Comparison of ENCODE assay signal across 8 cellular contexts in the genomic region with DNA sequence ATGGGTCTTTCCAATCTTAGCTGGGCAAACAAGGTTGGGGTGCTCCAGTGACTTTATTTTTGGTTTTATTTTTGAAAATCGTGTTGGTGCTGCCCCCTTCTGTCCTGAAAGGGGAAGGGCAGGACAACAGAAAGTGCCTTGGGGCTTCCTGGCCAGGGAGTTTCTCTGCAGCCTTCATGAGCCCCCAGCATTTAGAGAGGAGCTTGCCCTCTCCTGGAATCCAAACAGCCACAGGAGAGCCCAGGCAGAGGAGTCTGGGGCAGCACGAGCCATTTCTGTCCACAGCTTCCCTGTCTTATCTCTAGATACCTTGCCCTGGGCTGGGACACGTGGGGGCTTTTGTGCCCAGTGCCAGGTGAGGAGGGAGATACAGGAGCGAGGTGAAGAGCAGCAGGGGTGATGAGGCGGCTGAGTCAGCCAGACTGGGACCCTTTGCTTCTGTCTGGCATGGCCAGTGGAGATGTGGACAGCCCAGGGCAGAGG. TPM values are rescaled to one million over a fixed set of nuclear protein-coding genes. Genes with fewer than 3 reads are reported as not detected.
DNase-seq lines count a peak whose midpoint lies in the region; ATAC-seq and TF ChIP-seq lines count a peak whose summit lies in the region.

No MANE protein-coding gene starts in this region.

- dilution Hi-C loops in IMR-90 (cut with HindIII; ENCODE audit: low sequenced_read_pairs, unreplicated experiment): no loop called here

- no peak overlapping the region for H3K4me3 Mint-ChIP-seq in chondrocyte (ENCODE audit: unreplicated experiment)
- no peak overlapping the region for H3K4me3 Mint-ChIP-seq in memory B cell

- H3K4me3 ChIP-seq in DOHH2 (ENCODE audit: low read length) (no peak overlapping the region), IMR-90 (ENCODE audit: insufficient read depth, low read depth, low read length) (no peak overlapping the region), vagina (no peak overlapping the region)

- intact Hi-C loops in IMR-90 (cut with micrococcal nuclease): loop anchor here (1.0 to 5.0 kb wide), 5 partner anchors 31 to 241 kb away; a partner anchor contains a TSS
- intact Hi-C loops in vagina (cut with DNase I): loop anchor here (5.0 kb wide), 1 partner anchor 166 kb away; no protein-coding TSS in a partner anchor

- no peak overlapping the region for H3K23ac ChIP-seq in IMR-90 (ENCODE audit: low read depth, low read length)

- H3K18ac ChIP-seq in IMR-90 (ENCODE audit: low read depth, low read length): no peak overlapping the region

- no CpG with 5 or more reads among the region's 5 CpGs for WGBS in IMR-90 (ENCODE audit: extremely low coverage in 2 of 2, insufficient read length in 1 of 2), 2 experiments

- no peaks in the 10 kb centered on the region for H3K79me2 ChIP-seq in DOHH2 (ENCODE audit: control insufficient read depth, low read length)

- H3K27ac ChIP-seq in DOHH2 (ENCODE audit: low read depth, low read length) (no peak overlapping the region), IMR-90 (ENCODE audit: insufficient read depth, low read length) (no peak overlapping the region), vagina (peak overlapping the region; percentile 3)

- no peaks in the 10 kb centered on the region; the same call in 1 of the 2 replicates for H4K20me1 ChIP-seq in DOHH2 (ENCODE audit: control insufficient read depth, insufficient read depth, low read depth, low read length)
- no peaks in the 10 kb centered on the region for H4K20me1 ChIP-seq in IMR-90 (ENCODE audit: insufficient read depth, low read length)

- H3K56ac ChIP-seq in IMR-90 (ENCODE audit: extremely low read depth, insufficient read depth, low read length): no peak overlapping the region

- BruUV-seq in IMR-90 (replicated peaks; lab: Mats Ljungman, UMichigan): no TSS peak

- peaks cover 10% of the 10 kb centered on the region for H3K4me1 Mint-ChIP-seq in chondrocyte (ENCODE audit: low read depth)
- peaks cover 21% of the 10 kb centered on the region for H3K4me1 Mint-ChIP-seq in memory B cell

- H3K4ac ChIP-seq in IMR-90 (ENCODE audit: low read depth, low read length): no peak overlapping the region

- H3K36me3 Mint-ChIP-seq in chondrocyte (ENCODE audit: low read depth) (peaks cover 2% of the 10 kb centered on the region), memory B cell (peaks cover 14% of the 10 kb centered on the region)

- H3K4me1 ChIP-seq in DOHH2 (ENCODE audit: control insufficient read depth, low read length) (peaks cover 6% of the 10 kb centered on the region), IMR-90 (ENCODE audit: control insufficient read depth, insufficient read depth, low read length) (peaks cover 5% of the 10 kb centered on the region; the same call in 1 of the 2 replicates), vagina (peaks cover 14% of the 10 kb centered on the region)

- H3F3A ChIP-seq in DOHH2 (ENCODE audit: control insufficient read depth, insufficient read depth): no peaks in the 10 kb centered on the region

- H3K27me3 Mint-ChIP-seq in chondrocyte (ENCODE audit: low read depth): peaks cover 6% of the 10 kb centered on the region
- H3K27me3 Mint-ChIP-seq in memory B cell: no peaks in the 10 kb centered on the region

- no peak overlapping the region for H2BK5ac ChIP-seq in IMR-90 (ENCODE audit: low read depth, low read length, poor library complexity, severe bottlenecking)

- POLR2A ChIA-PET in IMR-90 (lab: Charles Lee; ENCODE audit: unreplicated experiment): interaction anchor here (0.9 to 1.1 kb wide), 2 partner anchors 52 to 199 kb away, joined by 3 to 4 read pairs; a partner anchor contains a TSS

- peak; percentile 80 for TF ChIP-seq CTCF in DOHH2 (IDR thresholded peaks at IDR 0.05; ENCODE audit: low read depth, low read length, poor library complexity, severe bottlenecking)
- peak; percentile 78 for TF ChIP-seq CTCF in IMR-90 (conservative IDR thresholded peaks at IDR 0.05; ENCODE audit: low read depth, low read length)
- TF ChIP-seq CTCF in chondrocyte (IDR thresholded peaks at IDR 0.05): peak; percentile 94
- peak; percentile 61 to 88 (median 80) for TF ChIP-seq CTCF in vagina (IDR thresholded peaks at IDR 0.05)

- TF ChIP-seq POLR2A in IMR-90 (IDR thresholded peaks at IDR 0.05; ENCODE audit: low read depth, low read length): no peak
- no peak for TF ChIP-seq POLR2A in vagina (IDR thresholded peaks at IDR 0.05)

- CTCF ChIA-PET in IMR-90 (lab: Yijun Ruan, JAX): interaction anchor here (0.6 to 1.8 kb wide), 8 partner anchors 9 to 459 kb away, joined by 3 to 9 read pairs (median 4); a partner anchor contains a TSS

- no peak overlapping the region for H2AFZ ChIP-seq in IMR-90 (replicated peaks; ENCODE audit: low read length, poor library complexity)

- ATAC-seq in IMR-90 (ENCODE audit: low read depth): peak; percentile 53
- peak; percentile 34 for ATAC-seq in memory B cell (ENCODE audit: low read depth)
- ATAC-seq in GM21576 (IDR thresholded peaks at IDR 0.05; ENCODE audit: unreplicated experiment): no peak
- no peak for ATAC-seq in HG03457 (IDR thresholded peaks at IDR 0.05; ENCODE audit: unreplicated experiment)

- H2BK15ac ChIP-seq in IMR-90 (ENCODE audit: low read depth, low read length): no peak overlapping the region

- peaks cover 16% of the 10 kb centered on the region for H3K27me3 ChIP-seq in DOHH2 (ENCODE audit: control insufficient read depth, low read length)
- no peaks in the 10 kb centered on the region for H3K27me3 ChIP-seq in IMR-90 (ENCODE audit: control insufficient read depth, insufficient read depth, low read length)
- H3K27me3 ChIP-seq in vagina: no peaks in the 10 kb centered on the region

- no peak overlapping the region for H3K14ac ChIP-seq in IMR-90 (replicated peaks; ENCODE audit: low read depth, low read length)

- no peak overlapping the region for H4K8ac ChIP-seq in IMR-90 (ENCODE audit: low read depth in 2 of 2, low read length in 2 of 2)

- H2BK120ac ChIP-seq in IMR-90 (ENCODE audit: low read depth, low read length): no peak overlapping the region

- no peaks in the 10 kb centered on the region for H3K9me2 ChIP-seq in DOHH2 (replicated peaks; ENCODE audit: control insufficient read depth, low read length)

- peak; percentile 68 for TF ChIP-seq RAD21 in IMR-90 (IDR thresholded peaks at IDR 0.05; ENCODE audit: low read length)

- H3K9ac ChIP-seq in IMR-90 (ENCODE audit: low read depth, low read length): no peak overlapping the region

- no peak overlapping the region for H4K5ac ChIP-seq in IMR-90 (ENCODE audit: low read depth, low read length)

- H3K9me1 ChIP-seq in IMR-90 (ENCODE audit: insufficient read depth, low read length): no peaks in the 10 kb centered on the region

- no peaks in the 10 kb centered on the region for H3K36me3 ChIP-seq in DOHH2 (ENCODE audit: control insufficient read depth, low read length)
- H3K36me3 ChIP-seq in IMR-90 (ENCODE audit: control insufficient read depth, insufficient read depth, low read length): peaks cover 33% of the 10 kb centered on the region
- H3K36me3 ChIP-seq in vagina: no peaks in the 10 kb centered on the region

- DNase-seq in IMR-90: peak; percentile 44
- DNase-seq in SW480 (ENCODE audit: low spot score): peak; percentile 57
- peak; percentile 57 for DNase-seq in chondrocyte (ENCODE audit: low spot score)
- peak; percentile 45 to 58 for DNase-seq in memory B cell (ENCODE audit: low spot score in 2 of 2)
- DNase-seq in vagina (ENCODE audit: extremely low spot score in 2 of 2): no peak

- H3K9me3 ChIP-seq in DOHH2 (ENCODE audit: control insufficient read depth, insufficient read depth, low read length) (no peaks in the 10 kb centered on the region), IMR-90 (ENCODE audit: control insufficient read depth, insufficient read depth, low read length) (no peaks in the 10 kb centered on the region), vagina (no peaks in the 10 kb centered on the region)

- H4K91ac ChIP-seq in IMR-90 (ENCODE audit: insufficient read depth, low read depth, low read length): no peak overlapping the region

- peak overlapping the region; percentile 38; the same call in 1 of the 2 replicates for H2AK5ac ChIP-seq in IMR-90 (ENCODE audit: low read depth, low read length)

- H3K9me3 Mint-ChIP-seq in chondrocyte (ENCODE audit: low read depth): no peaks in the 10 kb centered on the region
- no peaks in the 10 kb centered on the region for H3K9me3 Mint-ChIP-seq in memory B cell

- H2BK20ac ChIP-seq in IMR-90 (ENCODE audit: low read depth, low read length): no peak overlapping the region

- H3K79me1 ChIP-seq in IMR-90 (ENCODE audit: low read depth in 1 of 2, low read length in 2 of 2): peaks cover 18 to 30% of the 10 kb centered on the region in 2 experiments; a peak in 3 of 4 replicates

- H3K4me2 ChIP-seq in DOHH2 (ENCODE audit: low read length) (no peak overlapping the region), IMR-90 (ENCODE audit: low read depth, low read length) (no peak overlapping the region)

- H3K27ac Mint-ChIP-seq in chondrocyte (ENCODE audit: unreplicated experiment): no peak overlapping the region
- no peak overlapping the region for H3K27ac Mint-ChIP-seq in memory B cell

- H2AK9ac ChIP-seq in IMR-90 (replicated peaks; ENCODE audit: low read depth, low read length, poor library complexity): no peak overlapping the region

- in situ Hi-C loops in IMR-90 (cut with MboI; ENCODE audit: low sequenced_read_pairs): loop anchor here (5.0 to 10.0 kb wide), 2 partner anchors 51 to 169 kb away; a partner anchor contains a TSS

RNA-seq across cellular contexts. Expression of a gene that starts 4.4 kb away (rescaled TPM):
- 7.5 and 9.1 TPM in 2 replicates for total RNA-seq in IMR-90 (2012; rRNA removed)
- polyA plus RNA-seq in IMR-90 (2012; rRNA removed): 12.0 and 12.3 TPM in 2 replicates
- 4.2 and 12.6 TPM in 2 replicates for polyA plus RNA-seq in IMR-90 (2012; cell fraction: cytosol; rRNA removed)
- 18.0 and 18.4 TPM in 2 replicates for polyA plus RNA-seq in IMR-90 (2012; cell fraction: nucleus; rRNA removed; ENCODE audit: low replicate concordance)
- 20.3 to 21.0 TPM (median 20.4 TPM) in 3 replicates for total RNA-seq in chondrocyte
- total RNA-seq in vagina: 122 TPM

RNA-seq across cellular contexts. Expression of a gene that starts 15.3 kb away (rescaled TPM):
- not detected in 2 replicates for total RNA-seq in IMR-90 (2012; rRNA removed)
- 0.15 TPM in 1 of 2 replicates, not detected in the other for polyA plus RNA-seq in IMR-90 (2012; rRNA removed)
- not detected in 2 replicates for polyA plus RNA-seq in IMR-90 (2012; cell fraction: cytosol; rRNA removed)
- polyA plus RNA-seq in IMR-90 (2012; cell fraction: nucleus; rRNA removed; ENCODE audit: low replicate concordance): 0.38 and 1.1 TPM in 2 replicates
- total RNA-seq in chondrocyte: not detected in 3 replicates
- total RNA-seq in vagina: 3.7 TPM

RNA-seq across cellular contexts. Expression of a gene that starts 16.7 kb away (rescaled TPM):
- total RNA-seq in IMR-90 (2012; rRNA removed) (4.1 and 5.3 TPM in 2 replicates), chondrocyte (15.5 to 19.9 TPM (median 18.2 TPM) in 3 replicates), vagina (46.2 TPM)
- polyA plus RNA-seq in IMR-90 (2012; rRNA removed): 14.5 and 16.4 TPM in 2 replicates
- 18.2 and 22.0 TPM in 2 replicates for polyA plus RNA-seq in IMR-90 (2012; cell fraction: cytosol; rRNA removed)
- 118 and 208 TPM in 2 replicates for polyA plus RNA-seq in IMR-90 (2012; cell fraction: nucleus; rRNA removed; ENCODE audit: low replicate concordance)

RNA-seq across cellular contexts. Expression of a gene that starts 21.2 kb away (rescaled TPM):
- total RNA-seq in IMR-90 (2012; rRNA removed) (19.4 and 38.4 TPM in 2 replicates), chondrocyte (19.7 to 21.9 TPM (median 19.8 TPM) in 3 replicates), vagina (830 TPM)
- polyA plus RNA-seq in IMR-90 (2012; rRNA removed): 153 and 165 TPM in 2 replicates
- polyA plus RNA-seq in IMR-90 (2012; cell fraction: cytosol; rRNA removed): 93.2 and 225 TPM in 2 replicates
- polyA plus RNA-seq in IMR-90 (2012; cell fraction: nucleus; rRNA removed; ENCODE audit: low replicate concordance): 86.8 and 97.2 TPM in 2 replicates

RNA-seq across cellular contexts. Expression of a gene that starts 52.9 kb away (rescaled TPM):
- total RNA-seq in IMR-90 (2012; rRNA removed) (34.4 and 49.6 TPM in 2 replicates), chondrocyte (20.8 to 24.2 TPM (median 22.8 TPM) in 3 replicates), vagina (541 TPM)
- polyA plus RNA-seq in IMR-90 (2012; rRNA removed): 64.1 and 85.4 TPM in 2 replicates
- polyA plus RNA-seq in IMR-90 (2012; cell fraction: cytosol; rRNA removed): 38.0 and 64.8 TPM in 2 replicates
- 60.2 and 228 TPM in 2 replicates for polyA plus RNA-seq in IMR-90 (2012; cell fraction: nucleus; rRNA removed; ENCODE audit: low replicate concordance)

Comparison
In these comparisons a context has a peak if more than half of its experiments do, and no peak if none do; other contexts are left out.
1. ATAC-seq: peak in IMR-90 (single experiment) and memory B cell (single experiment); none in GM21576 (single experiment) and HG03457 (single experiment).
2. DNase-seq: peak in IMR-90 (single experiment), SW480 (single experiment), chondrocyte (single experiment) and memory B cell (2 of 2); none in vagina (0 of 2).
3. Peak in every context shown above with its lines, with median percentiles within 50 percentile points of each other: CTCF ChIP-seq.